Comparison of ENCODE assay signal across 27 cellular contexts in genomic region chr3:4664412-4664811, GRCh38.
"Had no signal": no experiment of that assay in that cellular context is flagged by ENCODE, and none has a peak within 500 bp of the region (broad histone marks: within the 10 kb centered on the region; RNA-seq: fewer than 3 reads in every experiment).

No MANE protein-coding gene starts in this region.

- DNase-seq: activated CD4-positive, alpha-beta T cell treated with anti-CD3 and anti-CD28 coated beads for 48 hours; activated CD4-positive, alpha-beta T cell treated with anti-CD3 and anti-CD28 coated beads, Interleukin-2, amount 50 U/mL, for 4 hours; activated CD4-positive, CD25-positive, alpha-beta regulatory T cell treated with anti-CD3 and anti-CD28 coated beads, Interleukin-2, amount 50 U/mL, for 72 hours; activated CD8-positive, alpha-beta memory T cell treated with anti-CD3 and anti-CD28 coated beads, Interleukin-2, amount 50 U/mL, for 48 hours; activated CD8-positive, alpha-beta T cell treated with anti-CD3 and anti-CD28 coated beads, Interleukin-2, amount 10 ng/mL, durations not matched to agents 7 days and 5 days; activated effector memory CD4-positive, alpha-beta T cell treated with Interleukin-2 at 50 U/mL for 16 hours; activated naive CD4-positive, alpha-beta T cell; activated T-cell treated with anti-CD3 and anti-CD28 coated beads, Interleukin-2, amount 50 U/mL, for 1 hour; aorta; body of pancreas; MG63; MV-4-11; NCI-H1092 treated with DMSO at 0.1 percent for 48 hours; NCI-H1436 treated with DMSO at 0.1 percent for 48 hours; NCI-H187; NCI-H2081; NCI-H510A treated with DMSO at 0.1 percent for 48 hours; NCI-H69; PC-3; SHP77 treated with DMSO at 0.1 percent for 48 hours; T-helper 17 cell; T-helper 9 cell had no signal

- H3K27ac Mint-ChIP-seq: activated CD8-positive, alpha-beta T cell treated with anti-CD3 and anti-CD28 coated beads, Interleukin-2, amount 10 ng/mL, durations not matched to agents 7 days and 5 days; activated naive CD4-positive, alpha-beta T cell treated with anti-CD3 and anti-CD28 coated beads, Interleukin-2, amount 50 U/mL, for 24 hours; activated T-helper 1 cell treated with anti-CD3 and anti-CD28 coated beads, Interleukin-12 subunit alpha, Interleukin-12 subunit beta, Interleukin-2, Interleukin-4 antibody, amounts not matched to agents 30 ng/mL and 10 ng/mL and 1 ng/mL, durations not matched to agents 14 hours and 24 hours and 36 hours; T-helper 17 cell; WTC11 had no signal

- FAIRE-seq: RCC 7860 had no signal

- H3K27me3 ChIP-seq: body of pancreas, MG63 had no signal

- H3K36me3 Mint-ChIP-seq: WTC11 had no signal

- H3K4me1 ChIP-seq: body of pancreas had no signal

- H3K4me2 ChIP-seq: KMS-11 had no signal

- H3K4me3 ChIP-seq: body of pancreas, MG63 had no signal

- H3K9me3 Mint-ChIP-seq: activated naive CD4-positive, alpha-beta T cell treated with anti-CD3 and anti-CD28 coated beads, Interleukin-2, amount 50 U/mL, for 24 hours; activated T-helper 1 cell treated with anti-CD3 and anti-CD28 coated beads, Interleukin-12 subunit alpha, Interleukin-12 subunit beta, Interleukin-2, Interleukin-4 antibody, amounts not matched to agents 30 ng/mL and 10 ng/mL and 1 ng/mL, durations not matched to agents 14 hours and 24 hours and 36 hours; WTC11 had no signal

- H3K9ac ChIP-seq: KMS-11 had no signal

- ATAC-seq: activated CD8-positive, alpha-beta T cell treated with anti-CD3 and anti-CD28 coated beads, Interleukin-2, amount 10 ng/mL, durations not matched to agents 7 days and 5 days; body of pancreas; PC-3; T-helper 17 cell; WTC11 had no signal

- H3K4me1 Mint-ChIP-seq: activated naive CD4-positive, alpha-beta T cell treated with anti-CD3 and anti-CD28 coated beads, Interleukin-2, amount 50 U/mL, for 24 hours; WTC11 had no signal

- H3K36me3 ChIP-seq: MG63 had no signal

- H3K27ac ChIP-seq: body of pancreas, KMS-11 had no signal

- H3K9me3 ChIP-seq: body of pancreas, MG63 had no signal

- H3K4me3 Mint-ChIP-seq: activated CD8-positive, alpha-beta T cell treated with anti-CD3 and anti-CD28 coated beads, Interleukin-2, amount 10 ng/mL, durations not matched to agents 7 days and 5 days; activated naive CD4-positive, alpha-beta T cell treated with anti-CD3 and anti-CD28 coated beads, Interleukin-2, amount 50 U/mL, for 24 hours; activated T-helper 1 cell treated with anti-CD3 and anti-CD28 coated beads, Interleukin-12 subunit alpha, Interleukin-12 subunit beta, Interleukin-2, Interleukin-4 antibody, amounts not matched to agents 30 ng/mL and 10 ng/mL and 1 ng/mL, durations not matched to agents 14 hours and 24 hours and 36 hours; T-helper 17 cell; WTC11 had no signal

- H3K27me3 Mint-ChIP-seq: activated naive CD4-positive, alpha-beta T cell treated with anti-CD3 and anti-CD28 coated beads, Interleukin-2, amount 50 U/mL, for 24 hours; T-helper 17 cell had no signal
